ENCODE assay signal across 20 cellular contexts in genomic region chr13:107324416-107325204, GRCh38.
DNase-seq lines count a peak whose midpoint lies in the region; ATAC-seq and TF ChIP-seq lines count a peak whose summit lies in the region.
"Had no signal": no experiment of that assay in that cellular context is flagged by ENCODE, and none has a peak within 500 bp of the region (broad histone marks: within the 10 kb centered on the region; RNA-seq: fewer than 3 reads in every experiment).

No MANE protein-coding gene starts in this region.

- ATAC-seq in GM19463 (IDR thresholded peaks at IDR 0.05; ENCODE audit: unreplicated experiment), result no peak
- ATAC-seq: CD8-positive, alpha-beta T cell; GM23338; K562 had no signal

- no peaks in the 10 kb centered on the region for H3K27me3 Mint-ChIP-seq in MCF 10A (ENCODE audit: insufficient read depth, unreplicated experiment)

- no peaks in the 10 kb centered on the region for H3K9me3 ChIP-seq in breast epithelium
- H3K9me3 ChIP-seq: BLaER1 had no signal

- intact Hi-C loops in MCF 10A (cut with micrococcal nuclease) (no loop called here), breast epithelium (cut with DNase I; ENCODE audit: low total_unique reads) (no loop called here)

- CTCF ChIA-PET in MCF 10A (lab: Yijun Ruan, JAX), result interaction anchor here (0.6 to 1.2 kb wide), 2 partner anchors 14 to 326 kb away, joined by 3 to 5 read pairs; no protein-coding TSS in a partner anchor

- no peaks in the 10 kb centered on the region for H3K4me1 ChIP-seq in breast epithelium
- H3K4me1 ChIP-seq: BLaER1 had no signal

- H3K36me3 Mint-ChIP-seq in MCF 10A (ENCODE audit: insufficient read depth, unreplicated experiment), result no peaks in the 10 kb centered on the region
- H3K36me3 Mint-ChIP-seq: CD14-positive monocyte; CD8-positive, alpha-beta T cell had no signal

- no peak overlapping the region for H3K27ac ChIP-seq in breast epithelium
- H3K27ac ChIP-seq: BLaER1, HL-60 had no signal

- no peaks in the 10 kb centered on the region for H3K9me3 Mint-ChIP-seq in MCF 10A (ENCODE audit: unreplicated experiment)
- H3K9me3 Mint-ChIP-seq: CD8-positive, alpha-beta T cell; GM23338 had no signal

- H3K27me3 ChIP-seq in breast epithelium, result no peaks in the 10 kb centered on the region
- H3K27me3 ChIP-seq: BLaER1 had no signal

- TF ChIP-seq CTCF in MCF 10A (IDR thresholded peaks at IDR 0.05; ENCODE audit: unreplicated experiment), result no peak
- TF ChIP-seq CTCF in breast epithelium (IDR thresholded peaks at IDR 0.05), result no peak

- peak; percentile 27 for DNase-seq in MCF 10A (ENCODE audit: unreplicated experiment)
- no peak for DNase-seq in breast epithelium (ENCODE audit: low spot score in 2 of 2)
- DNase-seq in amniotic epithelial cell (ENCODE audit: low read depth), result peak; percentile 59
- peak; percentile 46 for DNase-seq in iris pigment epithelial cell (ENCODE audit: low read depth)
- no peak for DNase-seq in GDM1 (lab: John Stamatoyannopoulos, UW)
- DNase-seq in stimulated activated CD4-positive, alpha-beta T cell treated with anti-CD3 and anti-CD28 coated beads, Interleukin-4, amount 100 ng/mL, for 4 hours, result no peak
- DNase-seq: 8988T; Calu3; CD8-positive, alpha-beta T cell; DMS 273 treated with DMSO at 0.1 percent for 48 hours; DMS53; DND-41; EL; H7 had no signal

- POLR2A ChIA-PET in MCF 10A (lab: Yijun Ruan, JAX), result no interaction called here

- H3K4me1 Mint-ChIP-seq in MCF 10A (ENCODE audit: insufficient read depth, unreplicated experiment), result peaks cover 9% of the 10 kb centered on the region
- H3K4me1 Mint-ChIP-seq: CD14-positive monocyte, GM23338 had no signal

- no peak overlapping the region for H3K27ac Mint-ChIP-seq in MCF 10A (ENCODE audit: low read depth, unreplicated experiment)
- H3K27ac Mint-ChIP-seq: CD14-positive monocyte; CD8-positive, alpha-beta T cell; GM23338 had no signal

- no peak for TF ChIP-seq POLR2A in breast epithelium (IDR thresholded peaks at IDR 0.05)

- H3K4me3 Mint-ChIP-seq in MCF 10A (ENCODE audit: unreplicated experiment), result no peak overlapping the region
- H3K4me3 Mint-ChIP-seq: CD14-positive monocyte; CD8-positive, alpha-beta T cell; GM23338 had no signal

- no TSS peak for BruUV-seq in MCF 10A (replicated peaks; lab: Mats Ljungman, UMichigan)

- no peaks in the 10 kb centered on the region for H3K36me3 ChIP-seq in breast epithelium
- H3K36me3 ChIP-seq: BLaER1 had no signal

- H3K4me3 ChIP-seq in breast epithelium, result no peak overlapping the region
- H3K4me3 ChIP-seq: BLaER1, GM23338, K562 had no signal

Comparison
In these comparisons a context has a peak if more than half of its experiments do, and no peak if none do; other contexts are left out.
1. DNase-seq: peak in MCF 10A (single experiment), amniotic epithelial cell (single experiment) and iris pigment epithelial cell (single experiment); none in breast epithelium (0 of 2), GDM1 (single experiment) and stimulated activated CD4-positive, alpha-beta T cell treated with anti-CD3 and anti-CD28 coated beads, Interleukin-4, amount 100 ng/mL, for 4 hours (0 of 2).